Comparison of ENCODE assay signal across 15 cellular contexts in genomic region chr3:28601291-28601690, GRCh38.
"Had no signal": no experiment of that assay in that cellular context is flagged by ENCODE, and none has a peak within 500 bp of the region (broad histone marks: within the 10 kb centered on the region; RNA-seq: fewer than 3 reads in every experiment).

No MANE protein-coding gene starts in this region.

- H3K9me3 ChIP-seq: gastrocnemius medialis, heart right ventricle, stomach had no signal

- DNase-seq: effector CD4-positive, alpha-beta T cell; endodermal cell; gastrocnemius medialis; heart right ventricle; hypothalamus; kidney glomerular epithelial cell; natural killer cell; right cardiac atrium; small intestine; stimulated activated CD4-positive, alpha-beta T cell treated with anti-CD3 and anti-CD28 coated beads, Interleukin-12 subunit alpha, Interleukin-12 subunit beta, amount 100 ng/mL, for 4 hours; stimulated activated naive CD4-positive, alpha-beta T cell; stomach; substantia nigra; trophoblast cell had no signal

- H3K4me3 ChIP-seq: coronary artery, gastrocnemius medialis, heart right ventricle, stomach had no signal

- H3K27me3 ChIP-seq: gastrocnemius medialis, heart right ventricle, stomach had no signal

- H3K4me1 ChIP-seq: heart right ventricle, stomach had no signal

- H3K27ac ChIP-seq: coronary artery, gastrocnemius medialis, heart right ventricle, stomach had no signal

- H3K36me3 ChIP-seq: gastrocnemius medialis, heart right ventricle, stomach had no signal
